Comparison of ENCODE assay signal across 1 cellular context in the genomic region with DNA sequence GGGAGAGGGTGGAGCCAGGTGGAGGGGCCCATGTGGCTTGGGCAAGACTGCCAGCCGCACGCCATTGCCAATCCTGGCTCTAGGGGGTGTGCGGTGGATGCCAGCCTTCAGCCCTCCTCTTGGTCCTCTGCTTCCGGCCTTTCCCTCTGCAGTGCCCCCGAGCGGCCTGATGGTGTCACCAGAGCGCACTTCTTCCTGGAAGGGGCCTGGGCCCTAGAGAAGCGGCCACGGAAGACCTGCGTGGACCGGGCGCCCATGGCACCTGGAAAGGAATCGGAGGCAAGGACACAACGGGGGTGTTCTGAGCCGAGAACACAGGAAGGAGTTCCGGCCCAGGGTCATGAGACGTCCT.
TF ChIP-seq lines count a peak whose summit lies in the region.

No MANE protein-coding gene starts in this region.

TF ChIP-seq in H1, 55 proteins besides CTCF, POLR2A, EP300 and RAD21 (continued from another document):
- no peak for TF ChIP-seq ZNF274 (IDR thresholded peaks at IDR 0.05; ENCODE audit: borderline replicate concordance, extremely low read depth, low read length)
- no peak for TF ChIP-seq SP1 (IDR thresholded peaks at IDR 0.05; ENCODE audit: low read depth, low read length)
- TF ChIP-seq TBP (IDR thresholded peaks at IDR 0.05; ENCODE audit: low read depth, low read length) = no peak
- TF ChIP-seq KDM4A (IDR thresholded peaks at IDR 0.05; ENCODE audit: low read depth, low read length, severe bottlenecking) = peak; percentile 63
- no peak for TF ChIP-seq BCL11A (IDR thresholded peaks at IDR 0.05; ENCODE audit: low read depth in 2 of 2, low read length in 2 of 2)
- peak; percentile 51; the same call in 1 of the 2 replicates for TF ChIP-seq TEAD4 (IDR thresholded peaks at IDR 0.05; ENCODE audit: low read depth, low read length)
- peak; percentile 72 for TF ChIP-seq CTBP2 (IDR thresholded peaks at IDR 0.05; ENCODE audit: borderline replicate concordance, insufficient read depth, insufficient read length, low read length)
- TF ChIP-seq BACH1 (IDR thresholded peaks at IDR 0.05; ENCODE audit: low read length) = peak; percentile 65
- TF ChIP-seq HDAC2 (IDR thresholded peaks at IDR 0.05; ENCODE audit: borderline replicate concordance in 1 of 2, low read depth in 2 of 2, low read length in 2 of 2) = peak; percentile 80 to 82; a peak in 1 of 4 replicates
- TF ChIP-seq EGR1 (IDR thresholded peaks at IDR 0.05; ENCODE audit: borderline replicate concordance, low read depth, low read length) = peak; percentile 66
- TF ChIP-seq, protein P1, sequence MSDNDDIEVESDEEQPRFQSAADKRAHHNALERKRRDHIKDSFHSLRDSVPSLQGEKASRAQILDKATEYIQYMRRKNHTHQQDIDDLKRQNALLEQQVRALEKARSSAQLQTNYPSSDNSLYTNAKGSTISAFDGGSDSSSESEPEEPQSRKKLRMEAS (IDR thresholded peaks at IDR 0.05) = peak; percentile 72
- no peak for TF ChIP-seq RXRA (IDR thresholded peaks at IDR 0.05; ENCODE audit: insufficient read depth, low read depth, low read length)
- TF ChIP-seq CREB1 (IDR thresholded peaks at IDR 0.05) = peak; percentile 23; the same call in 1 of the 2 replicates
- TF ChIP-seq MAFK (IDR thresholded peaks at IDR 0.05; ENCODE audit: low read depth, low read length) = no peak
